12 cellular contexts compared by ENCODE assay signal in genomic region chr19:8085606-8086464, GRCh38. TPM values are rescaled to one million over a fixed set of nuclear protein-coding genes. Genes with fewer than 3 reads are reported as not detected.
DNase-seq lines count a peak whose midpoint lies in the region; ATAC-seq and TF ChIP-seq lines count a peak whose summit lies in the region.
"Had no signal": no experiment of that assay in that cellular context is flagged by ENCODE, and none has a peak within 500 bp of the region (broad histone marks: within the 10 kb centered on the region; RNA-seq: fewer than 3 reads in every experiment).

No MANE protein-coding gene starts in this region.

- no peak overlapping the region for H2BK5ac ChIP-seq in mesendoderm (ENCODE audit: low read length)

- H3K4ac ChIP-seq in mesendoderm (ENCODE audit: low read depth, low read length): no peak overlapping the region

- H3K4me3 ChIP-seq in mesendoderm (ENCODE audit: low read length) (no peak overlapping the region), foreskin fibroblast (ENCODE audit: low read depth in 1 of 2, low read length in 2 of 2) (no peak overlapping the region)
- H3K4me3 ChIP-seq: dorsolateral prefrontal cortex, testis had no signal

- H3K79me2 ChIP-seq in mesendoderm (ENCODE audit: control insufficient read depth, insufficient read depth, low read length): no peaks in the 10 kb centered on the region

- H3K27ac Mint-ChIP-seq in activated T-cell treated with anti-CD3 and anti-CD28 coated beads, Interleukin-2, amount 50 U/mL, for 24 hours: no peak overlapping the region
- H3K27ac Mint-ChIP-seq: memory B cell had no signal

- H4K8ac ChIP-seq in mesendoderm (ENCODE audit: low read depth, low read length): no peak overlapping the region

- no peak overlapping the region for H4K5ac ChIP-seq in mesendoderm (ENCODE audit: low read length)

- H3K4me1 Mint-ChIP-seq in activated T-cell treated with anti-CD3 and anti-CD28 coated beads, Interleukin-2, amount 50 U/mL, for 24 hours (ENCODE audit: low read depth): no peaks in the 10 kb centered on the region
- H3K4me1 Mint-ChIP-seq: memory B cell had no signal

- no peak for TF ChIP-seq CTCF in foreskin fibroblast (IDR thresholded peaks at IDR 0.05; ENCODE audit: low read depth, low read length)

- no peak overlapping the region for H3K4me2 ChIP-seq in mesendoderm (ENCODE audit: low read length)

- H3K27me3 Mint-ChIP-seq in activated T-cell treated with anti-CD3 and anti-CD28 coated beads, Interleukin-2, amount 50 U/mL, for 24 hours: peaks cover 3% of the 10 kb centered on the region

- peaks cover 14% of the 10 kb centered on the region for H3K36me3 ChIP-seq in mesendoderm (ENCODE audit: control insufficient read depth, insufficient read depth, low read length)

- H3K9ac ChIP-seq in mesendoderm (ENCODE audit: low read length): no peak overlapping the region

- H3K79me1 ChIP-seq in mesendoderm (ENCODE audit: low read length): no peaks in the 10 kb centered on the region

- H3K56ac ChIP-seq in mesendoderm (ENCODE audit: low read length): no peak overlapping the region

- no peaks in the 10 kb centered on the region for H3K36me3 Mint-ChIP-seq in activated T-cell treated with anti-CD3 and anti-CD28 coated beads, Interleukin-2, amount 50 U/mL, for 24 hours (ENCODE audit: low read depth)
- H3K36me3 Mint-ChIP-seq: memory B cell had no signal

- no CpG with 5 or more reads among the region's 20 CpGs for WGBS in mesendoderm (ENCODE audit: extremely low coverage, insufficient coverage, low lambda C conversion rate)

- H2AK5ac ChIP-seq in mesendoderm (ENCODE audit: low read length): no peak overlapping the region

- H2BK15ac ChIP-seq in mesendoderm (replicated peaks; ENCODE audit: low read depth): no peak overlapping the region

- no peak overlapping the region for H3K18ac ChIP-seq in mesendoderm (ENCODE audit: low read length)

- DNase-seq in DMS153 treated with DMSO at 0.1 percent for 48 hours (lab: John Stamatoyannopoulos, UW; ENCODE audit: unreplicated experiment): peak; percentile 19
- DNase-seq in MV-4-11 (lab: John Stamatoyannopoulos, UW): peak; percentile 67
- peak; percentile 88 for DNase-seq in SW480 (ENCODE audit: low spot score)
- peak; percentile 8 for DNase-seq in mesendoderm
- no peak for DNase-seq in central memory CD4-positive, alpha-beta T cell
- DNase-seq in foreskin fibroblast: no peak
- no peak for DNase-seq in activated T-cell treated with anti-CD3 and anti-CD28 coated beads, Interleukin-2, amount 50 U/mL, for 24 hours
- DNase-seq: dorsolateral prefrontal cortex, testis had no signal

- H3K4me3 Mint-ChIP-seq in activated T-cell treated with anti-CD3 and anti-CD28 coated beads, Interleukin-2, amount 50 U/mL, for 24 hours: no peak overlapping the region
- H3K4me3 Mint-ChIP-seq: memory B cell had no signal

- no peak for ATAC-seq in GM21723 (IDR thresholded peaks at IDR 0.05; ENCODE audit: unreplicated experiment)

- H3K27ac ChIP-seq in mesendoderm (ENCODE audit: low read depth, low read length): no peak overlapping the region
- H3K27ac ChIP-seq: C4-2B, dorsolateral prefrontal cortex, testis had no signal

- H3K23ac ChIP-seq in mesendoderm (ENCODE audit: low read length): no peak overlapping the region

- H3K27me3 ChIP-seq in mesendoderm (ENCODE audit: insufficient read depth, low read length, poor library complexity): no peaks in the 10 kb centered on the region
- H3K27me3 ChIP-seq: testis had no signal

- no peak overlapping the region for H2BK120ac ChIP-seq in mesendoderm (ENCODE audit: low read depth, low read length)

- H3K9me3 Mint-ChIP-seq in activated T-cell treated with anti-CD3 and anti-CD28 coated beads, Interleukin-2, amount 50 U/mL, for 24 hours: no peaks in the 10 kb centered on the region

- H3K4me1 ChIP-seq in mesendoderm (ENCODE audit: control insufficient read depth, low read depth, low read length): no peaks in the 10 kb centered on the region
- H3K4me1 ChIP-seq: testis had no signal

RNA-seq across cellular contexts. Expression of gene CCL25, which starts 33.3 kb away (rescaled TPM):
- 0.07 TPM for polyA plus RNA-seq in mesendoderm (2013, experiment 1 of 2)
- 0.13 TPM for polyA plus RNA-seq in mesendoderm (2013, experiment 2 of 2)

Comparison
In these comparisons a context has a peak if more than half of its experiments do, and no peak if none do; other contexts are left out.
1. DNase-seq: peak in DMS153 treated with DMSO at 0.1 percent for 48 hours (single experiment), MV-4-11 (single experiment), SW480 (single experiment) and mesendoderm (single experiment); none in central memory CD4-positive, alpha-beta T cell (single experiment), foreskin fibroblast (0 of 2) and activated T-cell treated with anti-CD3 and anti-CD28 coated beads, Interleukin-2, amount 50 U/mL, for 24 hours (single experiment).